ENCODE assay signal across 8 cellular contexts in genomic region chr14:91897716-91898115, GRCh38. TPM values are rescaled to one million over a fixed set of nuclear protein-coding genes. Genes with fewer than 3 reads are reported as not detected.
DNase-seq lines count a peak whose midpoint lies in the region; ATAC-seq and TF ChIP-seq lines count a peak whose summit lies in the region.
"Not testable (repeated sequence)": the region's sequence is repeated elsewhere in the genome, so short reads cannot be mapped to it uniquely, and the experiment has no call there.
"Had no signal": no experiment of that assay in that cellular context is flagged by ENCODE, and none has a peak within 500 bp of the region (broad histone marks: within the 10 kb centered on the region; RNA-seq: fewer than 3 reads in every experiment).

No MANE protein-coding gene starts in this region.

- ATAC-seq in lower lobe of right lung; upper lobe of left lung (ENCODE audit: low FRiP score in 2 of 2): not testable (repeated sequence)

- peak overlapping the region; percentile 52 for H3K9ac ChIP-seq in adipocyte (ENCODE audit: low read length)
- not testable (repeated sequence) for H3K9ac ChIP-seq in rectal smooth muscle tissue (ENCODE audit: low read length)

- H3K4me3 ChIP-seq in adipocyte (ENCODE audit: low read length) = peak overlapping the region; percentile 43
- not testable (repeated sequence) for H3K4me3 ChIP-seq in dorsolateral prefrontal cortex; left ventricle myocardium inferior; lower lobe of right lung; rectal smooth muscle tissue (ENCODE audit: low read length); suprapubic skin; upper lobe of left lung

- H3K27me3 ChIP-seq in adipocyte (replicated peaks; ENCODE audit: control insufficient read depth, insufficient read depth, low read length); dorsolateral prefrontal cortex; lower lobe of right lung (ENCODE audit: low read depth); rectal smooth muscle tissue (ENCODE audit: control insufficient read depth, insufficient read depth, low read length); suprapubic skin; upper lobe of left lung: not testable (repeated sequence)
- H3K27me3 ChIP-seq in left ventricle myocardium inferior (ENCODE audit: low read depth) = peaks cover 19% of the 10 kb centered on the region

- H3K36me3 ChIP-seq in adipocyte (ENCODE audit: control insufficient read depth, insufficient read depth, low read length, severe bottlenecking); left ventricle myocardium inferior; lower lobe of right lung; rectal smooth muscle tissue (ENCODE audit: control insufficient read depth, insufficient read depth, low read length); suprapubic skin; upper lobe of left lung: not testable (repeated sequence)

- 75% methylated on average over 5 of the region's 5 CpGs for WGBS in suprapubic skin
- 81 to 88% methylated on average over 5 of the region's 5 CpGs for WGBS in upper lobe of left lung, 2 donors

- H3K9me3 ChIP-seq in adipocyte (ENCODE audit: control insufficient read depth, low read length); left ventricle myocardium inferior (replicated peaks); lower lobe of right lung; suprapubic skin; upper lobe of left lung: not testable (repeated sequence)

- H3K4me1 ChIP-seq in adipocyte (ENCODE audit: control insufficient read depth, insufficient read depth, low read length) = peaks cover 79% of the 10 kb centered on the region
- peaks cover 40% of the 10 kb centered on the region for H3K4me1 ChIP-seq in left ventricle myocardium inferior
- H3K4me1 ChIP-seq in lower lobe of right lung = peaks cover 36% of the 10 kb centered on the region
- peaks cover 30% of the 10 kb centered on the region for H3K4me1 ChIP-seq in rectal smooth muscle tissue (ENCODE audit: control insufficient read depth, insufficient read depth, low read length)
- peaks cover 40% of the 10 kb centered on the region for H3K4me1 ChIP-seq in suprapubic skin
- peaks cover 9 to 30% (median 17%) of the 10 kb centered on the region in 4 donors for H3K4me1 ChIP-seq in upper lobe of left lung

- not testable (repeated sequence) for TF ChIP-seq POLR2A in suprapubic skin (IDR thresholded peaks at IDR 0.05); upper lobe of left lung (IDR thresholded peaks at IDR 0.05)

- not testable (repeated sequence) for TF ChIP-seq EP300 in suprapubic skin (IDR thresholded peaks at IDR 0.05); upper lobe of left lung (IDR thresholded peaks at IDR 0.05)

- intact Hi-C loops in dorsolateral prefrontal cortex (cut with DNase I) = loop anchor here in 1 of 2 donors (10.0 kb wide), 1 partner anchor 1087 kb away; no protein-coding TSS in a partner anchor
- intact Hi-C loops in left ventricle myocardium inferior (cut with micrococcal nuclease); lower lobe of right lung (cut with DNase I): not testable (repeated sequence)

- not testable (repeated sequence) for TF ChIP-seq CTCF in dorsolateral prefrontal cortex (IDR thresholded peaks at IDR 0.05 in 54 of 56, conservative IDR thresholded peaks at IDR 0.05 in 2 of 56; ENCODE audit: low read depth in 1 of 56, partially characterized antibody in 56 of 56); left ventricle myocardium inferior (IDR thresholded peaks at IDR 0.05; ENCODE audit: borderline replicate concordance); lower lobe of right lung (IDR thresholded peaks at IDR 0.05); suprapubic skin (IDR thresholded peaks at IDR 0.05); upper lobe of left lung (IDR thresholded peaks at IDR 0.05)

- not testable (repeated sequence) for DNase-seq in adipocyte (ENCODE audit: low read depth); dorsolateral prefrontal cortex; left ventricle myocardium inferior; lower lobe of right lung; suprapubic skin (ENCODE audit: low spot score in 2 of 2); upper lobe of left lung

- H3K27ac ChIP-seq in dorsolateral prefrontal cortex (peak overlapping the region in 36 of 59 donors; percentile 10 to 76 (median 54)), left ventricle myocardium inferior (replicated peaks) (peak overlapping the region; percentile 73), lower lobe of right lung (peak overlapping the region; percentile 34), rectal smooth muscle tissue (ENCODE audit: low read depth, low read length) (peak overlapping the region; percentile 76), suprapubic skin (peak overlapping the region; percentile 62), upper lobe of left lung (peak overlapping the region; percentile 2 to 71 (median 52))

RNA-seq across cellular contexts. Expression of gene TC2N, which starts 30.4 kb away (rescaled TPM):
- 10 to 100 TPM in 13 of 120 experiments, 1 to 10 TPM in 107; 1.5 to 14.6 (median 5.8) TPM for total RNA-seq in dorsolateral prefrontal cortex
- total RNA-seq in left ventricle myocardium inferior = 4.1 TPM
- total RNA-seq in lower lobe of right lung = 53.1 TPM
- total RNA-seq in suprapubic skin = 10 to 100 TPM; 28.0 to 61.7 (median 33.4) TPM
- 100 to 1,000 TPM in 1 of 6 donors, 10 to 100 TPM in 5; 21.0 to 121 (median 49.6) TPM for total RNA-seq in upper lobe of left lung

RNA-seq across cellular contexts. Expression of gene FBLN5, which starts 49.8 kb away (rescaled TPM):
- total RNA-seq in dorsolateral prefrontal cortex (10 to 100 TPM in 106 of 120 experiments, 1 to 10 TPM in 14; 7.3 to 40.2 (median 14.2) TPM), left ventricle myocardium inferior (62.5 TPM), lower lobe of right lung (130 TPM), suprapubic skin (10 to 100 TPM; 20.3 to 44.3 (median 37.2) TPM), upper lobe of left lung (100 to 1,000 TPM in 5 of 6 donors, 10 to 100 TPM in 1; 53.8 to 196 (median 133) TPM)
- total RNA-seq: HT-29 had no signal
